28 cellular contexts compared by ENCODE assay signal in genomic region chr6:135600931-135601330, GRCh38.
"Had no signal": no experiment of that assay in that cellular context is flagged by ENCODE, and none has a peak within 500 bp of the region (broad histone marks: within the 10 kb centered on the region; RNA-seq: fewer than 3 reads in every experiment).

No MANE protein-coding gene starts in this region.

- ATAC-seq: left lung; lower lobe of right lung; naive thymus-derived CD8-positive, alpha-beta T cell; pancreas; sciatic nerve; stimulated activated naive CD8-positive, alpha-beta T cell treated with anti-CD3 and anti-CD28 coated beads, Interleukin-15, Interleukin-2, amounts not matched to agents 100 U/mL and 50 U/mL, for 24 hours had no signal

- H3K4me3 ChIP-seq: ascending aorta, esophagus muscularis mucosa, left lung, lower lobe of right lung, pancreas, prostate gland, skin epidermis, thoracic aorta had no signal

- DNase-seq: activated CD4-positive, alpha-beta memory T cell treated with anti-CD3 and anti-CD28 coated beads for 36 hours; activated CD4-positive, alpha-beta T cell treated with anti-CD3 and anti-CD28 coated beads for 4 hours; activated CD4-positive, CD25-positive, alpha-beta regulatory T cell; activated CD8-positive, alpha-beta memory T cell treated with anti-CD3 and anti-CD28 coated beads, Interleukin-2, amount 50 U/mL, for 4 hours; activated gamma-delta T cell; activated naive CD4-positive, alpha-beta T cell treated with anti-CD3 and anti-CD28 coated beads, Interleukin-2, amount 10 ng/mL, durations not matched to agents 7 days and 5 days; activated naive CD8-positive, alpha-beta T cell treated with anti-CD3 and anti-CD28 coated beads, Interleukin-2, amount 10 ng/mL, durations not matched to agents 7 days and 5 days; activated T-cell treated with anti-CD3 and anti-CD28 coated beads, Interleukin-2, amount 50 U/mL, for 1 hour; caudate nucleus; endodermal cell; foreskin melanocyte; left lung; lower lobe of right lung; mesenchymal stem cell; naive thymus-derived CD8-positive, alpha-beta T cell; nucleus accumbens; pancreas; retina; stimulated activated CD4-positive, alpha-beta T cell treated with anti-CD3 and anti-CD28 coated beads, Interleukin-12 subunit alpha, Interleukin-12 subunit beta, amount 100 ng/mL, for 4 hours; stimulated activated CD4-positive, alpha-beta T cell treated with anti-CD3 and anti-CD28 coated beads, Interleukin-4, amount 100 ng/mL, for 1 hour; stimulated activated naive CD8-positive, alpha-beta T cell treated with anti-CD3 and anti-CD28 coated beads, Interleukin-15, Interleukin-2, amounts not matched to agents 100 U/mL and 50 U/mL, for 24 hours; trophoblast cell had no signal
